9 cellular contexts compared by ENCODE assay signal in genomic region chr12:121279507-121279915, GRCh38.
DNase-seq lines count a peak whose midpoint lies in the region; ATAC-seq and FAIRE-seq lines count a peak whose summit lies in the region.
"Had no signal": no experiment of that assay in that cellular context is flagged by ENCODE, and none has a peak within 500 bp of the region (broad histone marks: within the 10 kb centered on the region; RNA-seq: fewer than 3 reads in every experiment).

No MANE protein-coding gene starts in this region.

- no peak for ATAC-seq in activated naive CD8-positive, alpha-beta T cell treated with anti-CD3 and anti-CD28 coated beads, Interleukin-2, amount 50 U/mL, for 24 hours

- peak overlapping the region; percentile 53 for H3K27ac ChIP-seq in angular gyrus (ENCODE audit: low read depth, low read length)

- no peaks in the 10 kb centered on the region for H3K9me3 Mint-ChIP-seq in activated naive CD8-positive, alpha-beta T cell treated with anti-CD3 and anti-CD28 coated beads, Interleukin-2, amount 50 U/mL, for 24 hours

- H3K27ac Mint-ChIP-seq in activated naive CD8-positive, alpha-beta T cell treated with anti-CD3 and anti-CD28 coated beads, Interleukin-2, amount 50 U/mL, for 24 hours = no peak overlapping the region

- intact Hi-C loops in head of caudate nucleus (cut with DNase I) = no loop called here

- no peaks in the 10 kb centered on the region for H3K27me3 Mint-ChIP-seq in activated naive CD8-positive, alpha-beta T cell treated with anti-CD3 and anti-CD28 coated beads, Interleukin-2, amount 50 U/mL, for 24 hours

- DNase-seq in AG08396 (ENCODE audit: low spot score) = peak; percentile 80
- peak in 30 of 42 donors; percentile 13 to 73 (median 46) for DNase-seq in head of caudate nucleus
- DNase-seq in pons (ENCODE audit: low spot score) = peak; percentile 72
- DNase-seq in activated naive CD8-positive, alpha-beta T cell treated with anti-CD3 and anti-CD28 coated beads, Interleukin-2, amount 50 U/mL, for 24 hours = no peak
- no peak for DNase-seq in NCI-H2171 (lab: John Stamatoyannopoulos, UW)
- no peak for DNase-seq in RCC 7860 (ENCODE audit: low spot score)
- no peak for DNase-seq in inferior parietal cortex (ENCODE audit: extremely low spot score)
- DNase-seq: activated CD4-positive, alpha-beta T cell treated with anti-CD3 and anti-CD28 coated beads, Interleukin-2, amount 50 U/mL, for 48 hours had no signal

- H3K4me3 Mint-ChIP-seq in activated naive CD8-positive, alpha-beta T cell treated with anti-CD3 and anti-CD28 coated beads, Interleukin-2, amount 50 U/mL, for 24 hours = no peak overlapping the region

- peaks cover 21% of the 10 kb centered on the region for H3K36me3 Mint-ChIP-seq in activated naive CD8-positive, alpha-beta T cell treated with anti-CD3 and anti-CD28 coated beads, Interleukin-2, amount 50 U/mL, for 24 hours (ENCODE audit: low read depth)

- peaks cover 8% of the 10 kb centered on the region for H3K4me1 Mint-ChIP-seq in activated naive CD8-positive, alpha-beta T cell treated with anti-CD3 and anti-CD28 coated beads, Interleukin-2, amount 50 U/mL, for 24 hours

- no peak for FAIRE-seq in RCC 7860 (lab: Jason Lieb, UNC)

Comparison
In these comparisons a context has a peak if more than half of its experiments do, and no peak if none do; other contexts are left out.
1. DNase-seq: peak in AG08396 (single experiment), head of caudate nucleus (30 of 42) and pons (single experiment); none in activated naive CD8-positive, alpha-beta T cell treated with anti-CD3 and anti-CD28 coated beads, Interleukin-2, amount 50 U/mL, for 24 hours (single experiment), NCI-H2171 (single experiment), RCC 7860 (single experiment) and inferior parietal cortex (single experiment).